In the genomic region with DNA sequence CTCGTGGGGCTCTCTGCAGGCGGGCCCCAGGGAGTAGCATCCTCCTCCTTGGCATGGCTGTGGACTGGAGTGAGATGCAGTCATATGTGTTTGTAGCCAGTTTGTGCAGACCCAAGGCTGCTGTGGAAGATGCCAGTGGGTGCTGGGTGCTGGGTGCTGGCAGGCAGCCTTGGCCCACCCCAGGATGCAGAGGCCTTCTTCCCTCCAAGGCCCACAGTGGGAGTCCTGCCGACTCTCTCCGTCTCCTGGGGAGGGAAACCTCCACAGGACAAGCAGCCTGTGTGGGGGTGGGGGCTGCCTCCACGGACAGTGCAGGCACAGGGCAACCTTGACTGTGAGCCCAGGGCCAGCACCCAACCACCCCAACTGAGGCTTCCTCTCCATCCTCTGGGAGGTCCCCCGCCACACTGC, we compare ENCODE assay signal across 20 cellular contexts. TPM values are rescaled to one million over a fixed set of nuclear protein-coding genes. Genes with fewer than 3 reads are reported as not detected.
DNase-seq lines count a peak whose midpoint lies in the region; ATAC-seq and TF ChIP-seq lines count a peak whose summit lies in the region.
"Had no signal": no experiment of that assay in that cellular context is flagged by ENCODE, and none has a peak within 500 bp of the region (broad histone marks: within the 10 kb centered on the region; RNA-seq: fewer than 3 reads in every experiment).

No MANE protein-coding gene starts in this region.

- no peak overlapping the region for H3K4ac ChIP-seq in mesenchymal stem cell (ENCODE audit: low read depth in 1 of 2, low read length in 2 of 2)

- no peak overlapping the region for H2BK5ac ChIP-seq in mesenchymal stem cell (ENCODE audit: low read depth, low read length, poor library complexity, severe bottlenecking)

- no peaks in the 10 kb centered on the region for H3K9me3 ChIP-seq in RWPE2 (ENCODE audit: severe bottlenecking)
- H3K9me3 ChIP-seq in mesenchymal stem cell (ENCODE audit: control insufficient read depth, low read length), result no peaks in the 10 kb centered on the region
- no peaks in the 10 kb centered on the region for H3K9me3 ChIP-seq in suprapubic skin
- H3K9me3 ChIP-seq: right lobe of liver, thoracic aorta had no signal

- H3K4me3 ChIP-seq in RWPE2 (ENCODE audit: severe bottlenecking) (no peak overlapping the region), mesenchymal stem cell (ENCODE audit: insufficient read depth in 1 of 2, low read depth in 1 of 2, low read length in 2 of 2) (no peak overlapping the region), suprapubic skin (no peak overlapping the region)
- H3K4me3 ChIP-seq: right lobe of liver, thoracic aorta had no signal

- WGBS in mesenchymal stem cell, result 91% methylated on average over 5 of the region's 6 CpGs
- WGBS in suprapubic skin, result 66% methylated on average over 3 of the region's 6 CpGs

- H3K27me3 ChIP-seq in RWPE2 (ENCODE audit: insufficient read depth, poor library complexity, severe bottlenecking) (no peaks in the 10 kb centered on the region), mesenchymal stem cell (ENCODE audit: control insufficient read depth in 1 of 2, insufficient read depth in 1 of 2, low read length in 2 of 2) (no peaks in the 10 kb centered on the region), suprapubic skin (no peaks in the 10 kb centered on the region)
- H3K27me3 ChIP-seq: right lobe of liver had no signal

- no peak for TF ChIP-seq EP300 in suprapubic skin (IDR thresholded peaks at IDR 0.05)

- ATAC-seq in RWPE2 (ENCODE audit: low read depth) (no peak), HG02938 (IDR thresholded peaks at IDR 0.05; ENCODE audit: unreplicated experiment) (no peak)
- ATAC-seq: activated naive CD8-positive, alpha-beta T cell treated with anti-CD3 and anti-CD28 coated beads, Interleukin-2, amount 50 U/mL, for 24 hours; activated T-helper 17 cell treated with anti-CD3 and anti-CD28 coated beads, Interleukin-2, amount 50 U/mL, for 72 hours; CD8-positive, alpha-beta T cell; right lobe of liver; Right ventricle myocardium inferior; stimulated activated effector memory CD8-positive, alpha-beta T cell treated with anti-CD3 and anti-CD28 coated beads, Interleukin-12 subunit alpha, Interleukin-12 subunit beta, amount 100 ng/mL, for 72 hours; T-cell had no signal

- H2BK15ac ChIP-seq in mesenchymal stem cell (ENCODE audit: low read depth, poor library complexity, severe bottlenecking), result no peak overlapping the region

- H3K4me1 ChIP-seq in RWPE2 (ENCODE audit: insufficient read depth, poor library complexity, severe bottlenecking) (no peaks in the 10 kb centered on the region), mesenchymal stem cell (ENCODE audit: control insufficient read depth, insufficient read depth, low read depth, low read length) (peaks cover 66% of the 10 kb centered on the region), suprapubic skin (peaks cover 41% of the 10 kb centered on the region)
- H3K4me1 ChIP-seq: right lobe of liver had no signal

- no peak overlapping the region for H3K4me2 ChIP-seq in mesenchymal stem cell (ENCODE audit: low read length, poor library complexity, severe bottlenecking)

- TF ChIP-seq CTCF in GM13976 (IDR thresholded peaks at IDR 0.05; ENCODE audit: borderline replicate concordance, control extremely low read depth, extremely low read depth, insufficient read depth, missing control alignments) (no peak), RWPE2 (IDR thresholded peaks at IDR 0.05; ENCODE audit: poor library complexity, severe bottlenecking) (no peak), suprapubic skin (IDR thresholded peaks at IDR 0.05) (no peak)

- no peak for TF ChIP-seq POLR2A in suprapubic skin (IDR thresholded peaks at IDR 0.05)

- H4K8ac ChIP-seq in mesenchymal stem cell (ENCODE audit: low read length), result no peak overlapping the region

- H3K14ac ChIP-seq in mesenchymal stem cell (ENCODE audit: low read length in 2 of 2), result no peak overlapping the region

- H2BK120ac ChIP-seq in mesenchymal stem cell (ENCODE audit: low read depth, low read length), result no peak overlapping the region

- H3K23ac ChIP-seq in mesenchymal stem cell (ENCODE audit: low read length in 2 of 2), result no peak overlapping the region

- H3K27ac ChIP-seq in RWPE2 (ENCODE audit: poor library complexity, severe bottlenecking) (no peak overlapping the region), mesenchymal stem cell (ENCODE audit: low read length, poor library complexity, severe bottlenecking) (no peak overlapping the region), suprapubic skin (peak overlapping the region; percentile 73)
- H3K27ac ChIP-seq: right lobe of liver had no signal

- H2AK5ac ChIP-seq in mesenchymal stem cell (ENCODE audit: low read length, severe bottlenecking), result peak overlapping the region; percentile 26

- H3K9ac ChIP-seq in mesenchymal stem cell (ENCODE audit: low read length), result no peak overlapping the region

- no peak overlapping the region for H2AFZ ChIP-seq in mesenchymal stem cell (ENCODE audit: low read depth, low read length)

- peak overlapping the region in 1 of 2 experiments; percentile 56 for H2BK12ac ChIP-seq in mesenchymal stem cell (ENCODE audit: low read length in 2 of 2)

- H3K79me1 ChIP-seq in mesenchymal stem cell (replicated peaks; ENCODE audit: low read length, poor library complexity, severe bottlenecking), result peaks cover 2% of the 10 kb centered on the region

- DNase-seq in GM13976 (ENCODE audit: low spot score), result peak; percentile 25
- DNase-seq in RWPE2 (ENCODE audit: low spot score), result peak; percentile 49
- no peak for DNase-seq in mesenchymal stem cell
- no peak for DNase-seq in suprapubic skin (ENCODE audit: low spot score in 2 of 2)
- DNase-seq in NK-92 (lab: John Stamatoyannopoulos, UW; ENCODE audit: unreplicated experiment), result no peak
- DNase-seq in activated naive CD4-positive, alpha-beta T cell treated with anti-CD3 and anti-CD28 coated beads, Interleukin-2, amount 50 U/mL, for 16 hours, result no peak
- DNase-seq: activated CD4-positive, alpha-beta T cell treated with anti-CD3 and anti-CD28 coated beads for 48 hours; activated naive CD8-positive, alpha-beta T cell treated with anti-CD3 and anti-CD28 coated beads, Interleukin-2, amount 50 U/mL, for 24 hours; NCI-H1417 treated with DMSO at 0.1 percent for 48 hours; NCI-H2171; NCI-H526 treated with DMSO at 0.1 percent for 48 hours; right lobe of liver; T-cell had no signal

- no peak overlapping the region for H4K91ac ChIP-seq in mesenchymal stem cell (ENCODE audit: low read length)

- in situ Hi-C loops in GM13976 (cut with MboI; ENCODE audit: low sequenced_read_pairs, unreplicated experiment), result loop anchor here (10.0 kb wide), 1 partner anchor 46 kb away; no protein-coding TSS in a partner anchor

- H3K36me3 ChIP-seq in RWPE2 (ENCODE audit: low read depth) (no peaks in the 10 kb centered on the region), mesenchymal stem cell (ENCODE audit: control insufficient read depth in 1 of 2, insufficient read depth in 2 of 2, low read depth in 1 of 2, low read length in 2 of 2) (peaks cover 0 to 9% of the 10 kb centered on the region in 2 experiments), suprapubic skin (no peaks in the 10 kb centered on the region)
- H3K36me3 ChIP-seq: right lobe of liver, thoracic aorta had no signal

- H3K18ac ChIP-seq in mesenchymal stem cell (ENCODE audit: low read depth in 1 of 2, low read length in 2 of 2), result no peak overlapping the region

RNA-seq across cellular contexts. Expression of gene TMEM92, which starts 13.8 kb away (rescaled TPM):
- 0.86 TPM for polyA plus RNA-seq in mesenchymal stem cell (2013, experiment 1 of 2)
- 0.62 TPM for polyA plus RNA-seq in mesenchymal stem cell (2013, experiment 2 of 2)
- total RNA-seq in suprapubic skin, result 1 to 10 TPM in 1 of 4 donors, not detected in 3; 1.3 TPM
- total RNA-seq: CD8-positive, alpha-beta T cell; myocyte; Right ventricle myocardium inferior; T-cell had no signal

RNA-seq across cellular contexts. Expression of gene COL1A1, which starts 59.1 kb away (rescaled TPM):
- 4,381 TPM for polyA plus RNA-seq in mesenchymal stem cell (2013, experiment 1 of 2)
- polyA plus RNA-seq in mesenchymal stem cell (2013, experiment 2 of 2), result 4,150 TPM
- 10 to 100 TPM; 19.2 to 56.8 (median 33.1) TPM for total RNA-seq in suprapubic skin

Comparison
In these comparisons a context has a peak if more than half of its experiments do, and no peak if none do; other contexts are left out.
1. DNase-seq: peak in GM13976 (single experiment) and RWPE2 (single experiment); none in mesenchymal stem cell (single experiment), suprapubic skin (0 of 2), NK-92 (single experiment) and activated naive CD4-positive, alpha-beta T cell treated with anti-CD3 and anti-CD28 coated beads, Interleukin-2, amount 50 U/mL, for 16 hours (single experiment).